13 cellular contexts compared by ENCODE assay signal in the genomic region with DNA sequence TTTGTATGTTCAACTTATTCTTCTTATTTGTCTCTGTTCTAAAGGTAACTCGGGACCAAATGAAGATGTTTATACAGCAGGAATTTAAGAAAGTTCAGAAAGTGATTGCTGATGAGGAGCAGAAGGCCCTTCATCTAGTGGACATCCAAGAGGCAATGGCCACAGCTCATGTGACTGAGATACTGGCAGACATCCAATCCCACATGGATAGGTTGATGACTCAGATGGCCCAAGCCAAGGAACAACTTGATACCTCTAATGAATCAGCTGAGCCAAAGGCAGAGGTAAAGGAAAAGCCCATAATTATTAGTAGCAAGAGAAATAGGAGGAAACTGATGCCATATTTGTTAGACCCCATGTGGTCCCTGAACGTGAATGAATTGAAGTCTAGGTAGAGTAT.
A peak's percentile ranks its signal among the peaks of the same experiment; 100 is the strongest.
DNase-seq lines count a peak whose midpoint lies in the region; ATAC-seq, FAIRE-seq and TF ChIP-seq lines count a peak whose summit lies in the region.
"Had no signal": no experiment of that assay in that cellular context is flagged by ENCODE, and none has a peak within 500 bp of the region (broad histone marks: within the 10 kb centered on the region; RNA-seq: fewer than 3 reads in every experiment).

No MANE protein-coding gene starts in this region.

- peaks cover 38% of the 10 kb centered on the region for H3K4me1 ChIP-seq in left ventricle myocardium inferior
- H3K4me1 ChIP-seq in SJCRH30 = peaks cover 8% of the 10 kb centered on the region; the same call in 1 of the 2 replicates

- H3K36me3 ChIP-seq in left ventricle myocardium inferior (peaks cover 44% of the 10 kb centered on the region), SJCRH30 (peaks cover 47% of the 10 kb centered on the region)

- no peak for DNase-seq in left ventricle myocardium superior
- no peak for DNase-seq in left ventricle myocardium inferior
- DNase-seq in SJCRH30 = peak; percentile 49 to 56
- DNase-seq in fibroblast of pulmonary artery (ENCODE audit: low read depth) = peak; percentile 66
- DNase-seq in urothelium cell line (ENCODE audit: low spot score) = peak; percentile 41
- DNase-seq in NCI-H187 treated with DMSO at 0.1 percent for 48 hours (lab: John Stamatoyannopoulos, UW) = no peak
- no peak for DNase-seq in NCI-H1930 (lab: John Stamatoyannopoulos, UW)
- DNase-seq: activated CD4-positive, alpha-beta T cell treated with anti-CD3 and anti-CD28 coated beads, Interleukin-2, amount 50 U/mL, for 1 hour; foreskin melanocyte; NCI-H1105; NCI-H774 had no signal

- ATAC-seq in left ventricle myocardium superior (peak; percentile 41), HG03521 (IDR thresholded peaks at IDR 0.05; ENCODE audit: unreplicated experiment) (no peak)

- H3K27me3 ChIP-seq in left ventricle myocardium inferior (ENCODE audit: low read depth) = no peaks in the 10 kb centered on the region
- H3K27me3 ChIP-seq in SJCRH30 = no peaks in the 10 kb centered on the region

- TF ChIP-seq CTCF in left ventricle myocardium inferior (IDR thresholded peaks at IDR 0.05; ENCODE audit: borderline replicate concordance) = no peak
- no peak for TF ChIP-seq CTCF in fibroblast of pulmonary artery (IDR thresholded peaks at IDR 0.05; ENCODE audit: low read length, missing control alignments)

- FAIRE-seq in urothelium cell line (lab: Jason Lieb, UNC) = no peak

- H3K9me3 ChIP-seq in left ventricle myocardium inferior (replicated peaks) (peaks cover 18% of the 10 kb centered on the region), SJCRH30 (replicated peaks) (peaks cover 11% of the 10 kb centered on the region)

- H3K4me3 ChIP-seq in left ventricle myocardium inferior (no peak overlapping the region), SJCRH30 (no peak overlapping the region), fibroblast of pulmonary artery (replicated peaks; ENCODE audit: low read depth, low read length) (no peak overlapping the region)

- H3K27ac ChIP-seq in left ventricle myocardium inferior (replicated peaks) (no peak overlapping the region), SJCRH30 (no peak overlapping the region)
- H3K27ac ChIP-seq: HL-60 had no signal

- intact Hi-C loops in left ventricle myocardium superior (cut with micrococcal nuclease) (no loop called here), left ventricle myocardium inferior (cut with micrococcal nuclease) (no loop called here)

Comparison
In these comparisons a context has a peak if more than half of its experiments do, and no peak if none do; other contexts are left out.
1. DNase-seq: peak in SJCRH30 (2 of 2), fibroblast of pulmonary artery (single experiment) and urothelium cell line (single experiment); none in left ventricle myocardium superior (single experiment), left ventricle myocardium inferior (single experiment), NCI-H187 treated with DMSO at 0.1 percent for 48 hours (single experiment) and NCI-H1930 (0 of 2).